In the genomic region with DNA sequence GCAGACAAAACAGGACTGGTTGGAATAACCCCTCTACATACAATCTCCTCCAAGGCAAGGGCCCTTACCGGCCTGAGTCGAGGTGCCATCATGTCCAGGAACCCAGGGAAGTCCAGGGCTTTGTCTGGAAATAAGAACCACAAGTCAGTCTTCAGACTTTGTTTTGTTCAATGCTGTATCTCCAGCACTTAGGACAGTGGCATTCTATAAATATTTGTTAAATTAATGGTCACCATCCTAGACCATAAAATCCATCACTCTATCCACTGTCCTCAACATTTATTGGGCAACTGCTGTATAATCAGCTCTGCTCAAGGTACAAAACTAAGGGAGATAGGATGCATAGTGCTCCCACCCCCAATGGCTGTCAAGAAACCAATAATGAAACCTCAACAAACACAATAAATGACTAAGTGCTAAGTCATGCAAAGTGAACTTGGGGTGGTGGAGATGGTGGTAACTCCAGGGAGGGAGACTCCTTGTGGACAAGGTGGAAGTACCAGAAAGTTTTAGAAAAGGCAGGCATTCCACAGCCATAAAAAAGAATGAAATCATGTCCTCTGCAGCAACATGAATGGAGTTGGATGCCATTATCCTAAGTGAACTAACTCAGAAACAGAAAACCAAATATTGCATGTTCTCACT, we compare ENCODE assay signal across 8 cellular contexts. TPM values are rescaled to one million over a fixed set of nuclear protein-coding genes. Genes with fewer than 3 reads are reported as not detected.
A peak's percentile ranks its signal among the peaks of the same experiment; 100 is the strongest.
DNase-seq lines count a peak whose midpoint lies in the region; ATAC-seq and TF ChIP-seq lines count a peak whose summit lies in the region.

No MANE protein-coding gene starts in this region.

- CTCF ChIA-PET in OCI-LY7 (lab: Charles Lee; ENCODE audit: unreplicated experiment), result no interaction called here

- peaks cover 39% of the 10 kb centered on the region for H3K4me1 Mint-ChIP-seq in endothelial cell (ENCODE audit: unreplicated experiment)
- peaks cover 10% of the 10 kb centered on the region for H3K4me1 Mint-ChIP-seq in neural progenitor cell

- peaks cover 25% of the 10 kb centered on the region for H3K36me3 Mint-ChIP-seq in endothelial cell (ENCODE audit: low read depth, unreplicated experiment)
- peaks cover 2% of the 10 kb centered on the region for H3K36me3 Mint-ChIP-seq in neural progenitor cell

- H3K27ac ChIP-seq in neural progenitor cell (no peak overlapping the region), OCI-LY7 (ENCODE audit: low read depth, low read length, poor library complexity, severe bottlenecking) (no peak overlapping the region)

- intact Hi-C loops in OCI-LY7 (cut with micrococcal nuclease; ENCODE audit: unreplicated experiment), result no loop called here

- no peaks in the 10 kb centered on the region for H3K9me3 ChIP-seq in MG63
- no peaks in the 10 kb centered on the region for H3K9me3 ChIP-seq in neural progenitor cell (ENCODE audit: low read depth)
- H3K9me3 ChIP-seq in OCI-LY7 (ENCODE audit: low read length), result no peaks in the 10 kb centered on the region

- DNase-seq in MG63 (peak; percentile 43), endothelial cell (ENCODE audit: low spot score) (no peak), neural progenitor cell (ENCODE audit: low spot score) (no peak), NCI-H2227 treated with DMSO at 0.1 percent for 48 hours (lab: John Stamatoyannopoulos, UW) (no peak), OCI-LY7 (ENCODE audit: low spot score) (no peak)
- no peak for DNase-seq in activated CD4-positive, CD25-positive, alpha-beta regulatory T cell treated with anti-CD3 and anti-CD28 coated beads, Interleukin-2, amount 50 U/mL, for 72 hours

- peak overlapping the region; percentile 36 for H3K27ac Mint-ChIP-seq in endothelial cell (ENCODE audit: unreplicated experiment)
- H3K27ac Mint-ChIP-seq in neural progenitor cell, result no peak overlapping the region

- H3K4me3 Mint-ChIP-seq in endothelial cell (ENCODE audit: unreplicated experiment) (peak overlapping the region; percentile 32), neural progenitor cell (no peak overlapping the region)

- POLR2A ChIA-PET in OCI-LY7 (lab: Charles Lee), result interaction anchor here (1.1 to 1.5 kb wide), 3 partner anchors 9 to 208 kb away, joined by 3 to 5 read pairs (median 4); no protein-coding TSS in a partner anchor

- H3K27me3 ChIP-seq in MG63 (no peaks in the 10 kb centered on the region), neural progenitor cell (peaks cover 16% of the 10 kb centered on the region)

- H2AFZ ChIP-seq in neural progenitor cell (replicated peaks), result no peak overlapping the region
- no peak overlapping the region for H2AFZ ChIP-seq in OCI-LY7 (ENCODE audit: low read length)

- no peaks in the 10 kb centered on the region for H3K9me2 ChIP-seq in OCI-LY7 (ENCODE audit: insufficient read depth, low read length)

- BruUV-seq in OCI-LY7 (replicated peaks; lab: Mats Ljungman, UMichigan), result no TSS peak

- peak; percentile 38 for ATAC-seq in GM21723 (IDR thresholded peaks at IDR 0.05; ENCODE audit: unreplicated experiment)

- peaks cover 9% of the 10 kb centered on the region for H3F3A ChIP-seq in neural progenitor cell (ENCODE audit: low read depth)

- TF ChIP-seq CTCF in GM12875 (IDR thresholded peaks at IDR 0.05; ENCODE audit: borderline replicate concordance, insufficient read depth, low read depth, low read length), result peak; percentile 24; the same call in 1 of the 2 replicates
- TF ChIP-seq CTCF in endothelial cell (IDR thresholded peaks at IDR 0.05; ENCODE audit: unreplicated experiment), result no peak
- no peak for TF ChIP-seq CTCF in neural progenitor cell (IDR thresholded peaks at IDR 0.05)
- TF ChIP-seq CTCF in OCI-LY7 (conservative IDR thresholded peaks at IDR 0.05; ENCODE audit: low read length), result no peak

- H3K4me1 ChIP-seq in neural progenitor cell (no peaks in the 10 kb centered on the region), OCI-LY7 (ENCODE audit: insufficient read depth, low read length, poor library complexity, severe bottlenecking) (peaks cover 11% of the 10 kb centered on the region)

- H3K9me3 Mint-ChIP-seq in endothelial cell (ENCODE audit: unreplicated experiment) (no peaks in the 10 kb centered on the region), neural progenitor cell (no peaks in the 10 kb centered on the region)

- H3K4me2 ChIP-seq in neural progenitor cell (no peak overlapping the region), OCI-LY7 (ENCODE audit: low read length) (no peak overlapping the region)

- H3K79me2 ChIP-seq in neural progenitor cell (ENCODE audit: low read depth), result no peaks in the 10 kb centered on the region
- H3K79me2 ChIP-seq in OCI-LY7 (ENCODE audit: insufficient read depth, low read depth, low read length), result peaks cover 8% of the 10 kb centered on the region; the same call in 1 of the 2 replicates

- H3K4me3 ChIP-seq in GM12875 (ENCODE audit: low read depth, low read length), result no peak overlapping the region
- H3K4me3 ChIP-seq in MG63, result no peak overlapping the region
- no peak overlapping the region for H3K4me3 ChIP-seq in neural progenitor cell
- H3K4me3 ChIP-seq in OCI-LY7 (ENCODE audit: low read depth, low read length, poor library complexity, severe bottlenecking), result no peak overlapping the region

- H4K20me1 ChIP-seq in neural progenitor cell (ENCODE audit: low read depth) (peaks cover 16% of the 10 kb centered on the region), OCI-LY7 (ENCODE audit: insufficient read depth, low read length) (no peaks in the 10 kb centered on the region)

- H3K27me3 Mint-ChIP-seq in endothelial cell (ENCODE audit: unreplicated experiment) (peaks cover 3% of the 10 kb centered on the region), neural progenitor cell (ENCODE audit: insufficient read depth, low read depth) (no peaks in the 10 kb centered on the region)

- H3K36me3 ChIP-seq in MG63 (peaks cover 10% of the 10 kb centered on the region; the same call in 1 of the 2 replicates), neural progenitor cell (no peaks in the 10 kb centered on the region), OCI-LY7 (ENCODE audit: insufficient read depth, low read length) (peaks cover 63% of the 10 kb centered on the region)

- H3K9ac ChIP-seq in neural progenitor cell, result no peak overlapping the region

RNA-seq across cellular contexts. Expression of gene RELL2, which starts 5.0 kb away (rescaled TPM):
- 13.2 and 15.1 TPM in 2 replicates for total RNA-seq in MG63 (2014; rRNA removed; shearing (Covaris generic); ENCODE audit: low replicate concordance)
- 17.4 TPM for total RNA-seq in endothelial cell (ENCODE audit: unreplicated experiment)
- 0.30 and 3.9 TPM in 2 replicates for total RNA-seq in neural progenitor cell (ENCODE audit: low replicate concordance)
- total RNA-seq in OCI-LY7 (2014; rRNA removed; shearing (Covaris generic)), result 28.0 and 29.8 TPM in 2 replicates
- total RNA-seq in OCI-LY7 (2022), result 37.9 and 43.1 TPM in 2 replicates

RNA-seq across cellular contexts. Expression of gene HDAC3, which starts 5.1 kb away (rescaled TPM):
- 122 and 169 TPM in 2 replicates for total RNA-seq in MG63 (2014; rRNA removed; shearing (Covaris generic); ENCODE audit: low replicate concordance)
- 84.9 TPM for total RNA-seq in endothelial cell (ENCODE audit: unreplicated experiment)
- 57.3 and 83.2 TPM in 2 replicates for total RNA-seq in neural progenitor cell (ENCODE audit: low replicate concordance)
- 78.8 and 85.4 TPM in 2 replicates for total RNA-seq in OCI-LY7 (2014; rRNA removed; shearing (Covaris generic))
- 83.6 and 85.3 TPM in 2 replicates for total RNA-seq in OCI-LY7 (2022)

RNA-seq across cellular contexts. Expression of gene FCHSD1, which starts 9.5 kb away (rescaled TPM):
- 3.4 and 5.8 TPM in 2 replicates for total RNA-seq in MG63 (2014; rRNA removed; shearing (Covaris generic); ENCODE audit: low replicate concordance)
- 63.3 TPM for total RNA-seq in endothelial cell (ENCODE audit: unreplicated experiment)
- 8.7 and 17.6 TPM in 2 replicates for total RNA-seq in neural progenitor cell (ENCODE audit: low replicate concordance)
- 31.9 and 49.0 TPM in 2 replicates for total RNA-seq in OCI-LY7 (2014; rRNA removed; shearing (Covaris generic))
- 55.3 and 60.8 TPM in 2 replicates for total RNA-seq in OCI-LY7 (2022)

RNA-seq across cellular contexts. Expression of gene DIAPH1, which starts 23.0 kb away (rescaled TPM):
- total RNA-seq in MG63 (2014; rRNA removed; shearing (Covaris generic); ENCODE audit: low replicate concordance), result 28.4 and 43.9 TPM in 2 replicates
- total RNA-seq in endothelial cell (ENCODE audit: unreplicated experiment), result 149 TPM
- 20.4 and 30.8 TPM in 2 replicates for total RNA-seq in neural progenitor cell (ENCODE audit: low replicate concordance)
- 64.9 and 78.8 TPM in 2 replicates for total RNA-seq in OCI-LY7 (2014; rRNA removed; shearing (Covaris generic))
- total RNA-seq in OCI-LY7 (2022), result 143 and 174 TPM in 2 replicates

RNA-seq across cellular contexts. Expression of gene ARAP3, which starts 40.3 kb away (rescaled TPM):
- total RNA-seq in MG63 (2014; rRNA removed; shearing (Covaris generic); ENCODE audit: low replicate concordance), result 2.1 and 4.6 TPM in 2 replicates
- total RNA-seq in endothelial cell (ENCODE audit: unreplicated experiment) (239 TPM), neural progenitor cell (ENCODE audit: low replicate concordance) (7.6 and 17.0 TPM in 2 replicates), OCI-LY7 (2022) (not detected in 2 replicates)
- not detected in 2 replicates for total RNA-seq in OCI-LY7 (2014; rRNA removed; shearing (Covaris generic))
